Comparison of ENCODE assay signal across 30 cellular contexts in genomic region chr7:91796122-91796521, GRCh38.
"Had no signal": no experiment of that assay in that cellular context is flagged by ENCODE, and none has a peak within 500 bp of the region (broad histone marks: within the 10 kb centered on the region; RNA-seq: fewer than 3 reads in every experiment).

No MANE protein-coding gene starts in this region.

- H3K9me3 ChIP-seq: lower lobe of right lung, neutrophil, ovary, right atrium auricular region, testis, thyroid gland, transverse colon, upper lobe of left lung, vagina had no signal

- ATAC-seq: left colon; left lung; lower lobe of right lung; natural killer cell; sciatic nerve; stimulated activated naive B cell treated with anti-CD40 and anti-IgM and Interleukin-4, amounts not matched to agents 10 μg/mL and 1 μg/mL and 100 μg/mL, for 72 hours; stimulated activated naive CD8-positive, alpha-beta T cell treated with anti-CD3 and anti-CD28 coated beads, Interleukin-15, Interleukin-2, amounts not matched to agents 100 U/mL and 50 U/mL, for 24 hours had no signal

- H3K27me3 ChIP-seq: hepatocyte, left lung, neutrophil, ovary, right atrium auricular region, stomach, testis, thyroid gland, transverse colon, upper lobe of left lung, vagina had no signal

- H3K4me2 ChIP-seq: hepatocyte, neural progenitor cell had no signal

- H3K4me1 ChIP-seq: left lung, lower lobe of right lung, neural progenitor cell, right atrium auricular region, stomach, testis, thyroid gland, transverse colon, upper lobe of left lung, vagina had no signal

- H3K4me3 ChIP-seq: hepatocyte, left lung, lower lobe of right lung, neural progenitor cell, ovary, right atrium auricular region, skin epidermis, stomach, testis, thyroid gland, transverse colon, upper lobe of left lung, vagina had no signal

- H2AFZ ChIP-seq: hepatocyte, neural progenitor cell had no signal

- DNase-seq: kidney glomerular epithelial cell; left colon; left lung; lower lobe of right lung; mammary epithelial cell; mesenchymal stem cell; naive B cell; natural killer cell; nephron progenitor cell; occipital lobe; ovary; stimulated activated CD4-positive, alpha-beta T cell treated with anti-CD3 and anti-CD28 coated beads, Interleukin-12 subunit alpha, Interleukin-12 subunit beta, amount 100 ng/mL, for 4 hours; stimulated activated CD4-positive, alpha-beta T cell treated with anti-CD3 and anti-CD28 coated beads, Interleukin-15, amount 100 ng/mL, for 24 hours; stimulated activated CD4-positive, alpha-beta T cell treated with anti-CD3 and anti-CD28 coated beads, Interleukin-2, amount 100 ng/mL, for 24 hours; stimulated activated CD4-positive, alpha-beta T cell treated with anti-CD3 and anti-CD28 coated beads, Interleukin-4, amount 100 ng/mL, for 1 hour; stimulated activated naive B cell treated with anti-CD40 and anti-IgM and Interleukin-4, amounts not matched to agents 10 μg/mL and 1 μg/mL and 100 μg/mL, for 72 hours; stimulated activated naive CD8-positive, alpha-beta T cell treated with anti-CD3 and anti-CD28 coated beads, Interleukin-15, Interleukin-2, amounts not matched to agents 100 U/mL and 50 U/mL, for 24 hours; stomach; testis; thyroid gland; transverse colon; upper lobe of left lung had no signal

- H3K9ac ChIP-seq: neural progenitor cell had no signal

- H3K27ac ChIP-seq: hepatocyte, left lung, lower lobe of right lung, neural progenitor cell, neutrophil, right atrium auricular region, skin epidermis, stomach, testis, thyroid gland, transverse colon, upper lobe of left lung, vagina had no signal

- H3K79me2 ChIP-seq: hepatocyte had no signal

- H3K36me3 ChIP-seq: left lung, lower lobe of right lung, neural progenitor cell, neutrophil, ovary, right atrium auricular region, thyroid gland, transverse colon, upper lobe of left lung, vagina had no signal

- FAIRE-seq: keratinocyte had no signal
